27 cellular contexts compared by ENCODE assay signal in the genomic region with DNA sequence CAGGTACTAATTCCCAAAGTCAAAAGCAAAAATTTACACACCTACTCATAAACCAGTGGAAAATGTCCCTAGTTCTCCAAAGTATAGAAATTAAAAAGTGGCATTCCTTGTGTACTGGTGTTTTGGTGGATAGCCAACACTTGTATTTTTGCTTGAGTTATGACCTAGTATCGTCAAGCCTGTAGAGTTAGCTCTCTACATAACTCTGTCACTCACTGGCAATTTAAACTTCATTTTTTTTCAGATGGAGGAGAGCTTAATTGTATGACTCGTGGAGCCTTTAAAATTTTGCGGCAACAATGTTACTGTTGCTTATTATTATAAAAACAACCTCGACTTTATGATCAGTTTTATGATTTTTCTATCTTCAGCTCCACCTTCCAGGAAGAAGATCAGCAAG. TPM values are rescaled to one million over a fixed set of nuclear protein-coding genes. Genes with fewer than 3 reads are reported as not detected.
"Had no signal": no experiment of that assay in that cellular context is flagged by ENCODE, and none has a peak within 500 bp of the region (broad histone marks: within the 10 kb centered on the region; RNA-seq: fewer than 3 reads in every experiment).

No MANE protein-coding gene starts in this region.

- H3K9me3 Mint-ChIP-seq: activated CD4-positive, alpha-beta T cell treated with anti-CD3 and anti-CD28 coated beads, Interleukin-2, amount 10 ng/mL, durations not matched to agents 24 days and 14 days; activated CD8-positive, alpha-beta T cell treated with anti-CD3 and anti-CD28 coated beads for 36 hours; memory B cell; neural crest cell; stimulated activated naive CD8-positive, alpha-beta T cell treated with anti-CD3 and anti-CD28 coated beads, Interleukin-15, Interleukin-2, amounts not matched to agents 100 ng/mL and 50 ng/mL, for 24 hours had no signal

- H3K4me1 Mint-ChIP-seq: activated CD4-positive, alpha-beta T cell treated with anti-CD3 and anti-CD28 coated beads, Interleukin-2, amount 10 ng/mL, durations not matched to agents 24 days and 14 days; activated CD8-positive, alpha-beta memory T cell treated with anti-CD3 and anti-CD28 coated beads, Interleukin-2, amount 10 ng/mL, durations not matched to agents 7 days and 5 days; memory B cell; neural crest cell had no signal

- H3K27me3 ChIP-seq: esophagus muscularis mucosa, gastroesophageal sphincter, right atrium auricular region, tibial nerve had no signal

- H3K27me3 Mint-ChIP-seq: brain had no signal

- H3K27ac Mint-ChIP-seq: activated CD4-positive, alpha-beta T cell treated with anti-CD3 and anti-CD28 coated beads, Interleukin-2, amount 10 ng/mL, durations not matched to agents 24 days and 14 days; activated CD8-positive, alpha-beta memory T cell treated with anti-CD3 and anti-CD28 coated beads, Interleukin-2, amount 10 ng/mL, durations not matched to agents 7 days and 5 days; activated CD8-positive, alpha-beta T cell treated with anti-CD3 and anti-CD28 coated beads for 36 hours; brain; memory B cell; progenitor cell of endocrine pancreas; stimulated activated naive CD8-positive, alpha-beta T cell treated with anti-CD3 and anti-CD28 coated beads, Interleukin-15, Interleukin-2, amounts not matched to agents 100 ng/mL and 50 ng/mL, for 24 hours had no signal

- DNase-seq: activated CD4-positive, alpha-beta T cell treated with anti-CD3 and anti-CD28 coated beads, Interleukin-2, amount 10 ng/mL, durations not matched to agents 24 days and 14 days; activated CD8-positive, alpha-beta memory T cell treated with anti-CD3 and anti-CD28 coated beads, Interleukin-2, amount 10 ng/mL, durations not matched to agents 7 days and 5 days; activated CD8-positive, alpha-beta T cell treated with anti-CD3 and anti-CD28 coated beads for 36 hours; activated effector memory CD4-positive, alpha-beta T cell treated with anti-CD3 and anti-CD28 coated beads, Interleukin-2, amount 50 U/mL, for 16 hours; activated naive CD4-positive, alpha-beta T cell treated with anti-CD3 and anti-CD28 coated beads, Interleukin-2, amount 50 U/mL, for 16 hours; activated T-cell treated with anti-CD3 and anti-CD28 coated beads for 4 hours; aorta; caudate nucleus; dorsolateral prefrontal cortex; head of caudate nucleus; hypothalamus; occipital lobe; stimulated activated CD4-positive, alpha-beta T cell treated with anti-CD3 and anti-CD28 coated beads, Interleukin-12 subunit alpha, Interleukin-12 subunit beta, amount 100 ng/mL, for 4 hours; stimulated activated CD4-positive, alpha-beta T cell treated with anti-CD3 and anti-CD28 coated beads, Interleukin-4, amount 100 ng/mL, for 4 hours; substantia nigra had no signal

- H3K4me3 ChIP-seq: dorsolateral prefrontal cortex, esophagus muscularis mucosa, gastroesophageal sphincter, right atrium auricular region, tibial nerve had no signal

- H3K36me3 ChIP-seq: esophagus muscularis mucosa, gastroesophageal sphincter, right atrium auricular region, tibial nerve had no signal

- H3K27ac ChIP-seq: dorsolateral prefrontal cortex, esophagus muscularis mucosa, gastroesophageal sphincter, right atrium auricular region, tibial nerve, VCaP had no signal

- H3K9me3 ChIP-seq: esophagus muscularis mucosa, gastroesophageal sphincter, right atrium auricular region, tibial nerve had no signal

- H3K4me1 ChIP-seq: esophagus muscularis mucosa, gastroesophageal sphincter had no signal

- H3K36me3 Mint-ChIP-seq: activated CD8-positive, alpha-beta memory T cell treated with anti-CD3 and anti-CD28 coated beads, Interleukin-2, amount 10 ng/mL, durations not matched to agents 7 days and 5 days; brain; memory B cell had no signal

- H3K4me3 Mint-ChIP-seq: activated CD4-positive, alpha-beta T cell treated with anti-CD3 and anti-CD28 coated beads, Interleukin-2, amount 10 ng/mL, durations not matched to agents 24 days and 14 days; activated CD8-positive, alpha-beta memory T cell treated with anti-CD3 and anti-CD28 coated beads, Interleukin-2, amount 10 ng/mL, durations not matched to agents 7 days and 5 days; activated CD8-positive, alpha-beta T cell treated with anti-CD3 and anti-CD28 coated beads for 36 hours; brain; memory B cell; neural crest cell; stimulated activated naive CD8-positive, alpha-beta T cell treated with anti-CD3 and anti-CD28 coated beads, Interleukin-15, Interleukin-2, amounts not matched to agents 100 ng/mL and 50 ng/mL, for 24 hours had no signal

RNA-seq across cellular contexts. Expression of a gene that starts 58.7 kb away (rescaled TPM):
- total RNA-seq: activated CD4-positive, alpha-beta T cell treated with anti-CD3 and anti-CD28 coated beads, Interleukin-2, amount 10 ng/mL, durations not matched to agents 24 days and 14 days; activated CD8-positive, alpha-beta memory T cell treated with anti-CD3 and anti-CD28 coated beads, Interleukin-2, amount 10 ng/mL, durations not matched to agents 7 days and 5 days; activated CD8-positive, alpha-beta T cell treated with anti-CD3 and anti-CD28 coated beads for 36 hours; dorsolateral prefrontal cortex; mononuclear cell; neural crest cell; T-helper 2 cell treated with Interferon-gamma antibody and Interleukin-4, amounts not matched to agents 100 ng/mL and 5 ng/mL, for 36 hours; tibial nerve had no signal
